Comparison of ENCODE assay signal across 16 cellular contexts in the genomic region with DNA sequence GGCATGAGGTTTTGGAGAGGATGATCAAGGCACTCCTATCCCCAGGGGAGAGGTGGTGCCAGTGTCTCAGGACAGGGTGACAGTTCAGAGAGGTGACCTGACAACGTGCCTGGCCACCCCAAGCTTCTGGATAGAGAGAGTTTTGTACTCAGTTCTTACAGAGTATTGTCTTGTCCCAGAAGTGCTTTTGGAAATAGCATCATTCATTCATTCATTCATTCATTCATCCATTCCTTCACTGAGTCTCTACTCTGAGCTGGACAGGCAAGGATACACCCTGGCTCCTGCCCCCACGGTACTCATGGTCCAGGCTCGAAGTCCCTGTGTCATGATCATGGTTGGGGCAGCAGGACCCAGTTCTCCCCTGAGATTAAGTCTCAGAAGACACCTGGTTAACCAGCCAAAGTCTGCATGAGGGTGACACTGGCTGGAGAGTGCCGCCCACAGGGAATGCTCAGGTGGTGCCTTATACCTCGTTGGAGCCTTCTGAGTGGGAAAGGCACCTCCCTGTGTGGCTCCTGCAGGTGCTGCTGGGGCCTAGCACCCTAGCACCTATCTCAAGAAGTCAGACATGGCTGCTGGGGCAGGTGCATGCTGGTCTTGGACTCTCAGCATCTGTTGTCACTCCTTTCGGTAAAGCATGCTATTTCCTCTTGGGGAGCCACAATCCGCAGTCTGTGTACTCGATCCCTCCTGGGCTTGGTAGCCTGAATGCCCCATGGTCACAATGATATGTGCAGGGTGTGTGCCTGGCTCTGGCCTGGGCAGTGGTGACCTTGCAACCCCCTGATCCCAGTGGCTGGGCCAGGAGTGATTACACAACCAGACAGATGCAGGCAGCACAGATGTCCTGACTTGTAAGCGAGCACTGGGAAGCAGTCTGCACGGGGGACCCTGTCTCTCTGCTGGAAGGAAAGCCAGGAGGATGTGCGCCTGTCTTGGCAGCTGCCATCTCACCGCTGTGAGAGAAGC. TPM values are rescaled to one million over a fixed set of nuclear protein-coding genes. Genes with fewer than 3 reads are reported as not detected.
A peak's percentile ranks its signal among the peaks of the same experiment; 100 is the strongest.
DNase-seq lines count a peak whose midpoint lies in the region; ATAC-seq and TF ChIP-seq lines count a peak whose summit lies in the region.
"Had no signal": no experiment of that assay in that cellular context is flagged by ENCODE, and none has a peak within 500 bp of the region (broad histone marks: within the 10 kb centered on the region; RNA-seq: fewer than 3 reads in every experiment).

No MANE protein-coding gene starts in this region.

- intact Hi-C loops in posterior vena cava (cut with DNase I), result loop anchor here in 1 of 2 donors (10.0 kb wide), 1 partner anchor 92 kb away; no protein-coding TSS in a partner anchor

- ATAC-seq in HG03025 (IDR thresholded peaks at IDR 0.05; ENCODE audit: low FRiP score, unreplicated experiment) (no peak), HG02938 (IDR thresholded peaks at IDR 0.05; ENCODE audit: unreplicated experiment) (no peak), HG03045 (IDR thresholded peaks at IDR 0.05; ENCODE audit: unreplicated experiment) (no peak)
- ATAC-seq: Right ventricle myocardium inferior had no signal

- no peaks in the 10 kb centered on the region for H3K9me3 ChIP-seq in MM.1S (replicated peaks; ENCODE audit: insufficient read depth, low read length)
- no peaks in the 10 kb centered on the region for H3K9me3 ChIP-seq in hepatocyte (ENCODE audit: low read depth)
- H3K9me3 ChIP-seq: BE2C, Caco-2, left lung, neutrophil had no signal

- H3K9ac ChIP-seq in MM.1S (ENCODE audit: low read length), result no peak overlapping the region

- H3K4me1 ChIP-seq in MM.1S (ENCODE audit: low read length) (no peaks in the 10 kb centered on the region), hepatocyte (ENCODE audit: insufficient read depth) (peaks cover 25% of the 10 kb centered on the region)

- no peaks in the 10 kb centered on the region for H3K9me2 ChIP-seq in MM.1S (replicated peaks; ENCODE audit: insufficient read depth, low read length)
- no peaks in the 10 kb centered on the region for H3K9me2 ChIP-seq in hepatocyte (replicated peaks; ENCODE audit: insufficient read depth)

- WGBS in hepatocyte (ENCODE audit: low lambda C conversion rate, missing lambda C conversion rate), result 77% methylated on average over 12 of the region's 12 CpGs

- H3K27ac ChIP-seq in MM.1S (ENCODE audit: low read length), result no peak overlapping the region
- peak overlapping the region; percentile 74 for H3K27ac ChIP-seq in hepatocyte
- H3K27ac ChIP-seq: left lung, neutrophil had no signal

- no peak overlapping the region for H2AFZ ChIP-seq in MM.1S (ENCODE audit: low read length)
- H2AFZ ChIP-seq in hepatocyte, result no peak overlapping the region

- H3K36me3 ChIP-seq in MM.1S (replicated peaks; ENCODE audit: insufficient read depth, low read length) (no peaks in the 10 kb centered on the region), hepatocyte (replicated peaks; ENCODE audit: insufficient read depth, low read depth) (no peaks in the 10 kb centered on the region)
- H3K36me3 ChIP-seq: left lung, neutrophil had no signal

- H3K79me2 ChIP-seq in MM.1S (ENCODE audit: low read length) (no peaks in the 10 kb centered on the region), hepatocyte (no peaks in the 10 kb centered on the region)

- H3F3A ChIP-seq in MM.1S (ENCODE audit: insufficient read depth, low read length), result no peaks in the 10 kb centered on the region

- H3K4me3 ChIP-seq in MM.1S (ENCODE audit: low read length) (no peak overlapping the region), hepatocyte (no peak overlapping the region)
- H3K4me3 ChIP-seq: left lung had no signal

- H4K20me1 ChIP-seq in MM.1S (ENCODE audit: insufficient read depth, low read length), result no peaks in the 10 kb centered on the region
- no peaks in the 10 kb centered on the region for H4K20me1 ChIP-seq in hepatocyte (ENCODE audit: insufficient read depth, poor library complexity, severe bottlenecking)

- H3K27me3 ChIP-seq in MM.1S (replicated peaks; ENCODE audit: insufficient read depth, low read length) (no peaks in the 10 kb centered on the region), hepatocyte (no peaks in the 10 kb centered on the region)
- H3K27me3 ChIP-seq: BE2C, left lung had no signal

- DNase-seq in NCI-H1694 treated with DMSO at 0.1 percent for 48 hours (lab: John Stamatoyannopoulos, UW) (peak; percentile 30), NCI-H1694 (lab: John Stamatoyannopoulos, UW) (no peak), MM.1S (no peak), hepatocyte (ENCODE audit: low spot score) (no peak), posterior vena cava (ENCODE audit: low spot score) (peak; percentile 62)
- DNase-seq: BE2C; cortex of kidney; KBM-7; left lung; stimulated activated CD4-positive, alpha-beta T cell treated with anti-CD3 and anti-CD28 coated beads, Interleukin-12 subunit alpha, Interleukin-12 subunit beta, amount 100 ng/mL, for 4 hours had no signal

- peak overlapping the region; percentile 39 for H3K4me2 ChIP-seq in MM.1S (ENCODE audit: low read depth, low read length)
- no peak overlapping the region for H3K4me2 ChIP-seq in hepatocyte

- TF ChIP-seq CTCF in MM.1S (IDR thresholded peaks at IDR 0.05; ENCODE audit: low read length) (no peak), hepatocyte (IDR thresholded peaks at IDR 0.05; ENCODE audit: poor library complexity) (no peak)

RNA-seq across cellular contexts. Expression of gene C14orf132, which starts 57.8 kb away (rescaled TPM):
- total RNA-seq in hepatocyte, result 16.3 and 17.0 TPM in 2 replicates
- polyA plus RNA-seq in hepatocyte, result 19.3 and 26.5 TPM in 2 replicates
- total RNA-seq in posterior vena cava, result 100 to 1,000 TPM in 1 of 2 donors, 10 to 100 TPM in 1; 70.8 to 122 TPM

Comparison
In these comparisons a context has a peak if more than half of its experiments do, and no peak if none do; other contexts are left out.
1. DNase-seq: peak in NCI-H1694 treated with DMSO at 0.1 percent for 48 hours (single experiment) and posterior vena cava (single experiment); none in NCI-H1694 (single experiment), MM.1S (single experiment) and hepatocyte (single experiment).